Comparison of ENCODE assay signal across 8 cellular contexts in the genomic region with DNA sequence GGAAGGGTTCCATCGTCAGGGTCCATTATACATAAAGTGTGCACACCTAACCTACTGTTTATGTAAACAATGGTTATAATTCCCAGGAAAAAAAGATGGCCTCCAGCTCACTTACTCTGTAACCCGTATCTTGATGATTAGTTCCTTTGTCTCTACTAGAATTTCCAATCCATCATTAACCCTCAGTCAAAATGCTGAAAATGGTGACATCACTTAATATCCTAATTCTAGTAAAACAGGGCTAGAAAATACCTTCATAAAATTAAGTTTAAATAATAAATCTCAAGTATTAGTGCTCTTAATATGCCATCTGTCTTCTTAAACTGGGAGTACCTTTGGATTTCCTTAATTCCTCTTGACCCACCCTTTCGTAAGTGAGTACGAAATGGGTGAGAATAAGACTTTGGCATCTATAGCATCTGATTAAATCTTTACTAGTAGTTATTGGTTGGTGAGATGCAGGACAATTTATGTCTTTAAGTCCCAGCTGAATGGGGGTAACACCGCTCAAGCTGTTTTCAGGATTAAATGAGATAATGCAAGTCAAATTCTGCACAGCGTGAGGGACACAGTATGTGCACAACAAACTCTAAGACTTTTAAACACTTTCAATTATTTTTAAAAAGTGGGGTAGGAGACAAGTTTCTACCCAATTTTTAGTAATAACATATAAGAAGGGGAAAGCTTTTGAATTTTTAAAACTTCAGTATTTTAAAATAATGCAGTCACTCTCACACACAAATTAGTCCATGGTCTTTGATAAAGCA. TPM values are rescaled to one million over a fixed set of nuclear protein-coding genes. Genes with fewer than 3 reads are reported as not detected.
DNase-seq lines count a peak whose midpoint lies in the region; TF ChIP-seq lines count a peak whose summit lies in the region.

No MANE protein-coding gene starts in this region.

- POLR2A ChIA-PET in A673 (lab: Charles Lee; ENCODE audit: low non-redundant PET): no interaction called here

- in situ Hi-C loops in ACHN (cut with HindIII; ENCODE audit: low pct_ligation_motif_present, low pct_unique_long_range_greater_than_20kb, low sequenced_read_pairs): no loop called here

- H3K27ac ChIP-seq in A673 (ENCODE audit: low read depth, low read length, poor library complexity, severe bottlenecking) (peak overlapping the region; percentile 79), HUES64 (ENCODE audit: low read depth, low read length) (no peak overlapping the region; the same call in 1 of the 2 replicates), mucosa of rectum (ENCODE audit: low read depth in 2 of 2, low read length in 2 of 2) (peak overlapping the region; percentile 88 to 90)

- H3K27me3 ChIP-seq in A673 (replicated peaks; ENCODE audit: insufficient read depth, low read depth, low read length, poor library complexity): no peaks in the 10 kb centered on the region
- no peaks in the 10 kb centered on the region for H3K27me3 ChIP-seq in HUES64 (ENCODE audit: insufficient read depth, low read length)
- no peaks in the 10 kb centered on the region for H3K27me3 ChIP-seq in mucosa of rectum (ENCODE audit: control insufficient read depth in 2 of 2, insufficient read depth in 2 of 2, low read length in 2 of 2)

- CTCF ChIA-PET in A673 (lab: Charles Lee): no interaction called here

- peaks cover 11% of the 10 kb centered on the region for H3K4me1 ChIP-seq in A673 (ENCODE audit: insufficient read depth, low read length, poor library complexity, severe bottlenecking)
- H3K4me1 ChIP-seq in HUES64 (ENCODE audit: insufficient read depth, low read length): peaks cover 12% of the 10 kb centered on the region
- no peaks in the 10 kb centered on the region for H3K4me1 ChIP-seq in mucosa of rectum (ENCODE audit: control insufficient read depth in 2 of 2, insufficient read depth in 2 of 2, low read length in 2 of 2)

- H3K9me3 ChIP-seq in A673 (ENCODE audit: low read depth, low read length, poor library complexity, severe bottlenecking) (no peaks in the 10 kb centered on the region), HUES64 (ENCODE audit: insufficient read depth, low read depth, low read length) (no peaks in the 10 kb centered on the region), mucosa of rectum (ENCODE audit: control insufficient read depth in 2 of 2, low read length in 2 of 2) (no peaks in the 10 kb centered on the region)

- BruUV-seq in A673 (replicated peaks; lab: Mats Ljungman, UMichigan): no TSS peak

- H3K9ac ChIP-seq in HUES64 (ENCODE audit: low read depth, low read length): peak overlapping the region; percentile 87
- H3K9ac ChIP-seq in mucosa of rectum (ENCODE audit: low read depth in 1 of 2, low read length in 2 of 2): peak overlapping the region; percentile 84 to 89

- H3K36me3 ChIP-seq in A673 (ENCODE audit: insufficient read depth, low read length, poor library complexity, severe bottlenecking) (no peaks in the 10 kb centered on the region), HUES64 (ENCODE audit: insufficient read depth, low read length) (peaks cover 5% of the 10 kb centered on the region; the same call in 1 of the 2 replicates), mucosa of rectum (ENCODE audit: control insufficient read depth in 2 of 2, insufficient read depth in 2 of 2, low read length in 2 of 2) (no peaks in the 10 kb centered on the region)

- H3K4me3 ChIP-seq in A673 (ENCODE audit: low read depth, low read length, poor library complexity, severe bottlenecking) (peak overlapping the region; percentile 82), HUES64 (ENCODE audit: low read length) (peak overlapping the region; percentile 88), cardiac fibroblast (replicated peaks in 1 of 2; ENCODE audit: low read depth in 2 of 2, low read length in 2 of 2) (peak overlapping the region; percentile 70 to 78), mucosa of rectum (ENCODE audit: low read length in 2 of 2) (peak overlapping the region; percentile 76 to 93)

- DNase-seq in A673 (ENCODE audit: low spot score) (no peak), cardiac fibroblast (ENCODE audit: low read depth in 2 of 2) (no peak), medulla oblongata (ENCODE audit: extremely low spot score) (no peak), ACHN (no peak), SKM-1 (lab: John Stamatoyannopoulos, UW; ENCODE audit: unreplicated experiment) (no peak), GM10266 (ENCODE audit: extremely low spot score) (no peak)

- WGBS in HUES64: 95% methylated on average over 5 of the region's 6 CpGs

- TF ChIP-seq CTCF in A673 (conservative IDR thresholded peaks at IDR 0.05; ENCODE audit: low read depth, low read length) (no peak), cardiac fibroblast (IDR thresholded peaks at IDR 0.05; ENCODE audit: low read depth, low read length) (no peak), GM10266 (IDR thresholded peaks at IDR 0.05; ENCODE audit: control insufficient read depth, insufficient read depth, low read depth, missing control alignments) (no peak)

- intact Hi-C loops in A673 (cut with micrococcal nuclease; ENCODE audit: unreplicated experiment): loop anchor here (5.0 kb wide), 1 partner anchor 304 kb away; a partner anchor contains a TSS

RNA-seq across cellular contexts. Expression of a gene that starts 1.6 kb away (rescaled TPM):
- total RNA-seq in A673 (2021): 83.8 and 87.2 TPM in 2 replicates
- polyA plus RNA-seq in HUES64 (2013, experiment 1 of 2): 182 TPM
- 198 TPM for polyA plus RNA-seq in HUES64 (2013, experiment 2 of 2)
